ENCODE assay signal across 9 cellular contexts in genomic region chr11:128551641-128552335, GRCh38. TPM values are rescaled to one million over a fixed set of nuclear protein-coding genes. Genes with fewer than 3 reads are reported as not detected.
A peak's percentile ranks its signal among the peaks of the same experiment; 100 is the strongest.
DNase-seq lines count a peak whose midpoint lies in the region; ATAC-seq and TF ChIP-seq lines count a peak whose summit lies in the region.
"Had no signal": no experiment of that assay in that cellular context is flagged by ENCODE, and none has a peak within 500 bp of the region (broad histone marks: within the 10 kb centered on the region; RNA-seq: fewer than 3 reads in every experiment).

No MANE protein-coding gene starts in this region.

- ATAC-seq in GM18498 (IDR thresholded peaks at IDR 0.05; ENCODE audit: unreplicated experiment) (peak; percentile 67), HG03442 (IDR thresholded peaks at IDR 0.05; ENCODE audit: unreplicated experiment) (peak; percentile 62), omental fat pad (ENCODE audit: low FRiP score) (no peak), left ventricle myocardium superior (no peak)

- peak overlapping the region; percentile 23 for H3K27ac ChIP-seq in effector memory CD4-positive, alpha-beta T cell (ENCODE audit: insufficient read depth, low read length, poor library complexity, severe bottlenecking)

- no peaks in the 10 kb centered on the region for H3K9me3 ChIP-seq in effector memory CD4-positive, alpha-beta T cell (ENCODE audit: control insufficient read depth, low read length)

- DNase-seq in GM20000 (ENCODE audit: low spot score), result peak; percentile 71
- DNase-seq in effector memory CD4-positive, alpha-beta T cell, result no peak
- no peak for DNase-seq in omental fat pad (ENCODE audit: low spot score)
- DNase-seq in D341Med (ENCODE audit: low spot score), result no peak
- DNase-seq in left ventricle myocardium superior, result no peak
- DNase-seq in amygdala (lab: John Stamatoyannopoulos, UW), result no peak
- DNase-seq: foreskin fibroblast had no signal

- peaks cover 12% of the 10 kb centered on the region for H3K4me1 ChIP-seq in effector memory CD4-positive, alpha-beta T cell (ENCODE audit: control insufficient read depth, insufficient read depth, low read length, poor library complexity, severe bottlenecking)

- H3K36me3 ChIP-seq in effector memory CD4-positive, alpha-beta T cell (ENCODE audit: control insufficient read depth, insufficient read depth, low read length), result no peaks in the 10 kb centered on the region

- H3K27me3 ChIP-seq in effector memory CD4-positive, alpha-beta T cell (replicated peaks; ENCODE audit: control insufficient read depth, insufficient read depth, low read length, poor library complexity, severe bottlenecking), result no peaks in the 10 kb centered on the region

- intact Hi-C loops in left ventricle myocardium superior (cut with micrococcal nuclease), result no loop called here

- H3K4me3 ChIP-seq in effector memory CD4-positive, alpha-beta T cell (ENCODE audit: insufficient read depth, low read depth, low read length, poor library complexity, severe bottlenecking), result no peak overlapping the region

- no peak for TF ChIP-seq CTCF in GM20000 (IDR thresholded peaks at IDR 0.05; ENCODE audit: extremely low read depth, missing control alignments)
- no peak for TF ChIP-seq CTCF in omental fat pad (IDR thresholded peaks at IDR 0.05)

RNA-seq across cellular contexts. Expression of gene ETS1, which starts 35.6 kb away (rescaled TPM):
- total RNA-seq in omental fat pad, result 100 to 1,000 TPM in 3 of 4 donors, 10 to 100 TPM in 1; 72.4 to 211 (median 165) TPM
- 53.4 TPM for total RNA-seq in left ventricle myocardium superior

Comparison
In these comparisons a context has a peak if more than half of its experiments do, and no peak if none do; other contexts are left out.
1. ATAC-seq: peak in GM18498 (single experiment) and HG03442 (single experiment); none in omental fat pad (single experiment) and left ventricle myocardium superior (single experiment).